ENCODE assay signal across 29 cellular contexts in the genomic region with DNA sequence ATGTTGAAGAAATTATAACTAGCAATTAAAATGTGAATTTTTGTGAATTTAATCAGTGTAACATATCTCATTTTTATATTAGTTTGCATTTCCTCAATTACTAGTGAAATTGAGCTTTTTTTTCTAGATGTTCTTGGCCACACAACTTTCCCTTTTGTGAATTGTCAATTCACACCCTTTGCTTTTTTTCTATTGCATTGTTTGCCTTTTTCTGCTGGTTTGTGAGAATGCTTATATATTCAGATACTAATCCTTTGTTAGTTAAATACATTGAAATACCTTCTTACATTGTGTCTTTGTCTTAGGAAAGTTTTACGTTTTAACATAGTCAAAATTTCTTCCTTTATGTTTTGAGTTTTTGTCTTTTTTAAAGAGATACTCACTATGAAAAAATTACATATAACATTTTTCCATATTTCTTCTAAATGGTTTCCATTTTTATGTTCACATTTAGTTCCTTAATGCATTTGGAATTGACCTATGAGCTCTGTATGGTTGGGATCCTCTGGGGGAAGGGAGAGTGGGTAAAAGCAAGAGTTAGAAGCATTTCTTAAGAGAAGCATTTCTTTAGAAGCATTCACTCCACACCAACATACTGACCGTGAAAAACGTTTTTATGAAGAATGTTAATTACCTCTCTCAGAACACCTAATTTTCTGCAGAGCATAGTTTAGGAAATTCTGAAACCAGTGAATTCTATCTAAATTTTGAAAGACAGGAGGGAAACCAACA.
"Had no signal": no experiment of that assay in that cellular context is flagged by ENCODE, and none has a peak within 500 bp of the region (broad histone marks: within the 10 kb centered on the region; RNA-seq: fewer than 3 reads in every experiment).

No MANE protein-coding gene starts in this region.

- H3K4me1 Mint-ChIP-seq: naive B cell; stimulated activated naive CD8-positive, alpha-beta T cell treated with anti-CD3 and anti-CD28 coated beads, Interleukin-15, amount 100 ng/mL, for 72 hours had no signal

- H3K27ac Mint-ChIP-seq: effector memory CD8-positive, alpha-beta T cell; mesothelial cell of epicardium; naive B cell; natural killer cell treated with Interleukin-12 subunit alpha and Interleukin-12 subunit beta and Interleukin-15 and Interleukin-18, amount 100 ng/mL, for 72 hours; progenitor cell of endocrine pancreas; stimulated activated naive CD8-positive, alpha-beta T cell treated with anti-CD3 and anti-CD28 coated beads, Interleukin-15, amount 100 ng/mL, for 72 hours had no signal

- H3K9me3 ChIP-seq: esophagus squamous epithelium, left lung, mucosa of descending colon, neutrophil, pancreas, right lobe of liver, suprapubic skin, transverse colon, upper lobe of right lung, uterus had no signal

- H3K27me3 Mint-ChIP-seq: naive B cell, progenitor cell of endocrine pancreas had no signal

- H3K4me3 Mint-ChIP-seq: effector memory CD8-positive, alpha-beta T cell; mesothelial cell of epicardium; naive B cell; natural killer cell treated with Interleukin-12 subunit alpha and Interleukin-12 subunit beta and Interleukin-15 and Interleukin-18, amount 100 ng/mL, for 72 hours; neural crest cell; stimulated activated naive CD8-positive, alpha-beta T cell treated with anti-CD3 and anti-CD28 coated beads, Interleukin-15, amount 100 ng/mL, for 72 hours had no signal

- H3K36me3 Mint-ChIP-seq: mesothelial cell of epicardium; naive B cell; natural killer cell treated with Interleukin-12 subunit alpha and Interleukin-12 subunit beta and Interleukin-15 and Interleukin-18, amount 100 ng/mL, for 72 hours had no signal

- H3K9me3 Mint-ChIP-seq: effector memory CD8-positive, alpha-beta T cell; natural killer cell treated with Interleukin-12 subunit alpha and Interleukin-12 subunit beta and Interleukin-15 and Interleukin-18, amount 100 ng/mL, for 72 hours; stimulated activated naive CD8-positive, alpha-beta T cell treated with anti-CD3 and anti-CD28 coated beads, Interleukin-15, amount 100 ng/mL, for 72 hours had no signal

- H3K36me3 ChIP-seq: esophagus squamous epithelium, left lung, neutrophil, pancreas, right lobe of liver, suprapubic skin, transverse colon, upper lobe of right lung had no signal

- H3K27ac ChIP-seq: esophagus squamous epithelium, left lung, neutrophil, pancreas, right lobe of liver, suprapubic skin, transverse colon, upper lobe of right lung, uterus had no signal

- FAIRE-seq: small intestine had no signal

- DNase-seq: cortex of kidney; effector memory CD8-positive, alpha-beta T cell; erythroblast; esophagus squamous epithelium; foreskin melanocyte; hypothalamus; left cardiac atrium; left lung; mesenchymal stem cell; mucosa of descending colon; naive B cell; pancreas; right lobe of liver; small intestine; stimulated activated CD4-positive, alpha-beta T cell treated with anti-CD3 and anti-CD28 coated beads, Interleukin-12 subunit alpha, Interleukin-12 subunit beta, amount 100 ng/mL, for 4 hours; stimulated activated CD4-positive, alpha-beta T cell treated with anti-CD3 and anti-CD28 coated beads, Interleukin-1b, Interleukin-23, amount 100 ng/mL, for 48 hours; stimulated activated CD4-positive, alpha-beta T cell treated with anti-CD3 and anti-CD28 coated beads, Interleukin-4, amount 100 ng/mL, for 1 hour; stimulated activated CD8-positive, alpha-beta memory T cell treated with anti-CD3 and anti-CD28 coated beads, Interleukin-4, amount 100 ng/mL, for 48 hours; stimulated activated naive CD4-positive, alpha-beta T cell; stimulated activated naive CD8-positive, alpha-beta T cell treated with anti-CD3 and anti-CD28 coated beads, Interleukin-15, amount 100 ng/mL, for 72 hours; transverse colon; upper lobe of right lung; uterus had no signal

- ATAC-seq: effector memory CD8-positive, alpha-beta T cell; left cardiac atrium; mucosa of descending colon; natural killer cell treated with Interleukin-12 subunit alpha and Interleukin-12 subunit beta and Interleukin-15 and Interleukin-18, amount 100 ng/mL, for 72 hours; pancreas; right lobe of liver; stimulated activated naive CD8-positive, alpha-beta T cell treated with anti-CD3 and anti-CD28 coated beads, Interleukin-15, amount 100 ng/mL, for 72 hours; upper lobe of right lung had no signal

- H3K27me3 ChIP-seq: esophagus squamous epithelium, left lung, neutrophil, pancreas, right lobe of liver, suprapubic skin, transverse colon, upper lobe of right lung, uterus had no signal

- H3K4me3 ChIP-seq: esophagus squamous epithelium, left lung, mucosa of descending colon, pancreas, right lobe of liver, suprapubic skin, transverse colon, upper lobe of right lung, uterus had no signal

- H3K4me1 ChIP-seq: left lung, pancreas, right lobe of liver, suprapubic skin, upper lobe of right lung, uterus had no signal
